ENCODE assay signal across 15 cellular contexts in genomic region chr5:1770443-1770802, GRCh38. TPM values are rescaled to one million over a fixed set of nuclear protein-coding genes. Genes with fewer than 3 reads are reported as not detected.
DNase-seq lines count a peak whose midpoint lies in the region; ATAC-seq and TF ChIP-seq lines count a peak whose summit lies in the region.
"Had no signal": no experiment of that assay in that cellular context is flagged by ENCODE, and none has a peak within 500 bp of the region (broad histone marks: within the 10 kb centered on the region; RNA-seq: fewer than 3 reads in every experiment).

No MANE protein-coding gene starts in this region.

- H3K4me1 ChIP-seq in left ventricle myocardium inferior (no peaks in the 10 kb centered on the region), Panc1 (ENCODE audit: control insufficient read depth, insufficient read depth, low read length) (0 out of 2 replicates have a peak, but pooled peaks cover 4% of the 10 kb centered on the region), parathyroid adenoma (peaks cover 4% of the 10 kb centered on the region), aorta (ENCODE audit: control insufficient read depth in 1 of 2, insufficient read depth in 2 of 2, low read length in 2 of 2) (no peaks in the 10 kb centered on the region), neuronal stem cell (ENCODE audit: control insufficient read depth in 2 of 2, insufficient read depth in 1 of 2, low read depth in 1 of 2, low read length in 2 of 2) (peaks cover 8 to 9% of the 10 kb centered on the region in 2 donors)
- H3K4me1 ChIP-seq: HAP-1 had no signal

- no peak overlapping the region for H2BK120ac ChIP-seq in neuronal stem cell (ENCODE audit: low read depth, low read length)

- POLR2A ChIA-PET in Panc1 (lab: Charles Lee), result no interaction called here

- H4K91ac ChIP-seq in neuronal stem cell (ENCODE audit: low read depth, low read length, poor library complexity), result no peak overlapping the region

- H3K4me2 ChIP-seq in parathyroid adenoma (ENCODE audit: low read length), result no peak overlapping the region
- no peak overlapping the region for H3K4me2 ChIP-seq in neuronal stem cell (ENCODE audit: insufficient read depth, low read length, poor library complexity, severe bottlenecking)
- H3K4me2 ChIP-seq: BLaER1 treated with 17β-estradiol and CSF1 and Interleukin-3, amounts not matched to agents 10 nM and 100 nM had no signal

- in situ Hi-C loops in Panc1 (cut with HindIII; ENCODE audit: low pct_unique_long_range_greater_than_20kb, low sequenced_read_pairs) (no loop called here), GM13977 (cut with MboI; ENCODE audit: low pct_unique_long_range_greater_than_20kb, low sequenced_read_pairs, unreplicated experiment) (loop anchor here (25.0 kb wide), 1 partner anchor 242 kb away; no protein-coding TSS in a partner anchor)

- H3K79me1 ChIP-seq in neuronal stem cell (ENCODE audit: low read depth, low read length), result no peaks in the 10 kb centered on the region

- CTCF ChIA-PET in Panc1 (lab: Charles Lee), result no interaction called here

- BruUV-seq in Panc1 (replicated peaks; lab: Mats Ljungman, UMichigan), result no TSS peak

- H3K27ac ChIP-seq in left ventricle myocardium inferior (replicated peaks) (no peak overlapping the region), Panc1 (ENCODE audit: low read length) (no peak overlapping the region), parathyroid adenoma (no peak overlapping the region), aorta (ENCODE audit: low read depth in 1 of 2, low read length in 2 of 2) (no peak overlapping the region), neuronal stem cell (replicated peaks; ENCODE audit: low read length) (no peak overlapping the region)
- H3K27ac ChIP-seq: BLaER1 treated with 17β-estradiol and CSF1 and Interleukin-3, amounts not matched to agents 10 nM and 100 nM had no signal

- H2AK5ac ChIP-seq in neuronal stem cell (ENCODE audit: low read depth, low read length), result no peak overlapping the region

- TF ChIP-seq CTCF in left ventricle myocardium inferior (IDR thresholded peaks at IDR 0.05; ENCODE audit: borderline replicate concordance), result no peak
- TF ChIP-seq CTCF in Panc1 (IDR thresholded peaks at IDR 0.05), result no peak
- no peak for TF ChIP-seq CTCF in parathyroid adenoma (IDR thresholded peaks at IDR 0.05)
- TF ChIP-seq CTCF in GM13977 (IDR thresholded peaks at IDR 0.05; ENCODE audit: extremely low read depth, insufficient read depth, missing control alignments), result no peak

- H3K9ac ChIP-seq in parathyroid adenoma, result no peak overlapping the region
- H3K9ac ChIP-seq in neuronal stem cell (ENCODE audit: low read depth, low read length, poor library complexity), result no peak overlapping the region
- H3K9ac ChIP-seq: BLaER1 treated with 17β-estradiol and CSF1 and Interleukin-3, amounts not matched to agents 10 nM and 100 nM had no signal

- no peaks in the 10 kb centered on the region for H3K36me3 ChIP-seq in left ventricle myocardium inferior
- no peaks in the 10 kb centered on the region for H3K36me3 ChIP-seq in Panc1 (ENCODE audit: control insufficient read depth, insufficient read depth, low read length)
- H3K36me3 ChIP-seq in parathyroid adenoma (ENCODE audit: control insufficient read depth, insufficient read depth, low read length), result no peaks in the 10 kb centered on the region
- no peaks in the 10 kb centered on the region for H3K36me3 ChIP-seq in aorta (ENCODE audit: control insufficient read depth in 1 of 2, insufficient read depth in 2 of 2, low read length in 1 of 2)
- H3K36me3 ChIP-seq in neuronal stem cell (replicated peaks in 1 of 2; ENCODE audit: control insufficient read depth in 2 of 2, insufficient read depth in 2 of 2, low read length in 2 of 2), result no peaks in the 10 kb centered on the region
- H3K36me3 ChIP-seq: BLaER1 treated with 17β-estradiol and CSF1 and Interleukin-3, amounts not matched to agents 10 nM and 100 nM; HAP-1 had no signal

- 46 to 55% methylated on average over 6 of the region's 6 CpGs for WGBS in aorta, 2 donors
- no CpG with 5 or more reads among the region's 6 CpGs for WGBS in neuronal stem cell (ENCODE audit: extremely low coverage in 2 of 2, insufficient read length in 2 of 2, insufficient replicate concordance in 1 of 2), 2 donors

- no peak overlapping the region for H3K4me3 ChIP-seq in left ventricle myocardium inferior
- H3K4me3 ChIP-seq in Panc1 (ENCODE audit: low read depth in 2 of 2, low read length in 2 of 2), result no peak overlapping the region
- H3K4me3 ChIP-seq in parathyroid adenoma (ENCODE audit: low read depth, low read length), result no peak overlapping the region
- H3K4me3 ChIP-seq in aorta (ENCODE audit: low read length in 2 of 2), result no peak overlapping the region
- no peak overlapping the region for H3K4me3 ChIP-seq in neuronal stem cell (ENCODE audit: low read length in 2 of 2)
- H3K4me3 ChIP-seq: BLaER1 treated with 17β-estradiol and CSF1 and Interleukin-3, amounts not matched to agents 10 nM and 100 nM; HAP-1 had no signal

- intact Hi-C loops in left ventricle myocardium superior (cut with micrococcal nuclease) (no loop called here), left ventricle myocardium inferior (cut with micrococcal nuclease) (no loop called here), Panc1 (cut with micrococcal nuclease; ENCODE audit: unreplicated experiment) (no loop called here), aorta (cut with DNase I) (no loop called here)

- no peak overlapping the region for H2BK5ac ChIP-seq in neuronal stem cell (ENCODE audit: low read length)

- no peak overlapping the region for H4K8ac ChIP-seq in neuronal stem cell (ENCODE audit: low read depth, low read length)

- H2AFZ ChIP-seq in parathyroid adenoma (peak overlapping the region; percentile 44), neuronal stem cell (ENCODE audit: low read length) (no peak overlapping the region)

- H2BK12ac ChIP-seq in neuronal stem cell (ENCODE audit: low read length), result no peak overlapping the region

- no peak overlapping the region for H2BK15ac ChIP-seq in neuronal stem cell (ENCODE audit: low read length)

- no peak overlapping the region for H3K4ac ChIP-seq in neuronal stem cell (ENCODE audit: low read length)

- no peaks in the 10 kb centered on the region for H3K79me2 ChIP-seq in parathyroid adenoma

- H3K18ac ChIP-seq in neuronal stem cell (ENCODE audit: low read length), result no peak overlapping the region

- DNase-seq in left ventricle myocardium superior (no peak), left ventricle myocardium inferior (no peak), Panc1 (ENCODE audit: low read depth, low spot score) (no peak), aorta (peak; percentile 8 to 32), GM13977 (ENCODE audit: low spot score) (no peak), neuronal stem cell (ENCODE audit: low spot score) (no peak)
- DNase-seq: ACHN; CD4-positive, alpha-beta memory T cell; COR-L47; DND-41; GDM1 had no signal

- no peak overlapping the region for H3K23ac ChIP-seq in neuronal stem cell (ENCODE audit: low read depth, low read length, poor library complexity)

- no peak overlapping the region for H3K14ac ChIP-seq in neuronal stem cell (ENCODE audit: low read length)

- ATAC-seq in left ventricle myocardium superior, result peak; percentile 81
- ATAC-seq in Panc1, result 0 out of 2 replicates have a peak, but pooled peaks have one; percentile 35
- ATAC-seq in aorta (ENCODE audit: low FRiP score), result no peak
- ATAC-seq in HG02852 (IDR thresholded peaks at IDR 0.05; ENCODE audit: unreplicated experiment), result no peak

- H3K27me3 ChIP-seq in left ventricle myocardium inferior (ENCODE audit: low read depth) (peaks cover 12% of the 10 kb centered on the region), Panc1 (ENCODE audit: control insufficient read depth, insufficient read depth, low read length) (no peaks in the 10 kb centered on the region), parathyroid adenoma (ENCODE audit: control insufficient read depth, insufficient read depth, low read length) (no peaks in the 10 kb centered on the region), aorta (ENCODE audit: control insufficient read depth in 1 of 2, insufficient read depth in 2 of 2, low read length in 1 of 2) (no peaks in the 10 kb centered on the region), neuronal stem cell (ENCODE audit: control insufficient read depth in 3 of 3, insufficient read depth in 3 of 3, low read depth in 1 of 3, low read length in 3 of 3) (no peaks in the 10 kb centered on the region)
- H3K27me3 ChIP-seq: BLaER1 treated with 17β-estradiol and CSF1 and Interleukin-3, amounts not matched to agents 10 nM and 100 nM had no signal

- H3K9me3 ChIP-seq in left ventricle myocardium inferior (replicated peaks), result no peaks in the 10 kb centered on the region
- no peaks in the 10 kb centered on the region for H3K9me3 ChIP-seq in Panc1 (ENCODE audit: control insufficient read depth, insufficient read depth, low read depth, low read length)
- no peaks in the 10 kb centered on the region for H3K9me3 ChIP-seq in parathyroid adenoma (ENCODE audit: control insufficient read depth, low read length)
- no peaks in the 10 kb centered on the region for H3K9me3 ChIP-seq in aorta (ENCODE audit: control insufficient read depth, low read length)
- peaks cover 2 to 19% of the 10 kb centered on the region in 2 donors for H3K9me3 ChIP-seq in neuronal stem cell (replicated peaks in 1 of 2; ENCODE audit: control insufficient read depth in 2 of 2, insufficient read depth in 1 of 2, low read depth in 1 of 2, low read length in 2 of 2)
- H3K9me3 ChIP-seq: HAP-1 had no signal

RNA-seq across cellular contexts. Expression of gene MRPL36, which starts 29.2 kb away (rescaled TPM):
- total RNA-seq in left ventricle myocardium superior (66.7 TPM), left ventricle myocardium inferior (57.4 TPM), Panc1 (2021; ENCODE audit: unreplicated experiment) (79.9 TPM), aorta (10 to 100 TPM; 25.1 to 28.5 TPM)
- 79.2 TPM for polyA plus RNA-seq in Panc1 (2012; ENCODE audit: insufficient read length)
- 10 to 100 TPM; 49.5 to 62.2 TPM for polyA plus RNA-seq in aorta
- polyA plus RNA-seq in neuronal stem cell (2013, experiment 1 of 2), result 54.5 TPM
- polyA plus RNA-seq in neuronal stem cell (2013, experiment 2 of 2), result 56.1 TPM

RNA-seq across cellular contexts. Expression of gene NDUFS6, which starts 30.8 kb away (rescaled TPM):
- 128 TPM for total RNA-seq in left ventricle myocardium superior
- 122 TPM for total RNA-seq in left ventricle myocardium inferior
- 70.6 TPM for total RNA-seq in Panc1 (2021; ENCODE audit: unreplicated experiment)
- polyA plus RNA-seq in Panc1 (2012; ENCODE audit: insufficient read length), result 299 TPM
- total RNA-seq in aorta, result 10 to 100 TPM; 16.7 to 24.2 TPM
- 10 to 100 TPM; 46.6 to 64.9 TPM for polyA plus RNA-seq in aorta
- 149 TPM for polyA plus RNA-seq in neuronal stem cell (2013, experiment 1 of 2)
- polyA plus RNA-seq in neuronal stem cell (2013, experiment 2 of 2), result 147 TPM

Comparison
In these comparisons a context has a peak if more than half of its experiments do, and no peak if none do; other contexts are left out.
1. ATAC-seq: peak in left ventricle myocardium superior (single experiment) and Panc1 (single experiment); none in aorta (single experiment) and HG02852 (single experiment).
2. DNase-seq: peak in aorta (2 of 2); none in left ventricle myocardium superior (single experiment), left ventricle myocardium inferior (single experiment), Panc1 (single experiment), GM13977 (single experiment) and neuronal stem cell (single experiment).